ENCODE assay signal across 27 cellular contexts in the genomic region with DNA sequence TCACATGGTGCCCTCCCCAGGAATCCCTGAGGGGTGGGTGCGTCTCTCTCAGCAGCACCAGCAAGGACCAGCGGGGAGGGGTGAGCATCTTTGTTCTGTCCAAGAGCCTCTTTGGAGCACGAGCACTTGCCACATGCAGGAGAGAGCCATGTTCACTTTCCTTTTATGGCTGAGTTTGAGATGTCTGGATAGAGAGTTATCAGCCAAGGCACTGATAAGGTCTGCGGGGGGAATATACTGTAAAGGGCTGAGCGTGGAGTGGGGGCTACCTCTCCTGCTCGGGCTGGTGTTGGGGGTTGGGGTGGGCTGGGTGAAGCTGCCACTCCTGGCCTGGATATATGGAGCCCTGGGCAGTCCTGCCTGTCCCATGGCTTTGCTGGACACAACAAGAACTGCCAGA. TPM values are rescaled to one million over a fixed set of nuclear protein-coding genes. Genes with fewer than 3 reads are reported as not detected.
DNase-seq lines count a peak whose midpoint lies in the region; ATAC-seq, FAIRE-seq and TF ChIP-seq lines count a peak whose summit lies in the region.
"Had no signal": no experiment of that assay in that cellular context is flagged by ENCODE, and none has a peak within 500 bp of the region (broad histone marks: within the 10 kb centered on the region; RNA-seq: fewer than 3 reads in every experiment).

No MANE protein-coding gene starts in this region.

- H3K4me3 ChIP-seq in astrocyte (ENCODE audit: insufficient read depth, low read depth, low read length) = no peak overlapping the region
- no peak overlapping the region for H3K4me3 ChIP-seq in neuronal stem cell (ENCODE audit: low read length in 2 of 2)
- no peak overlapping the region for H3K4me3 ChIP-seq in gastrocnemius medialis
- H3K4me3 ChIP-seq: BLaER1, GM12878 had no signal

- H3K9me3 ChIP-seq in astrocyte (ENCODE audit: insufficient read depth, low read depth, low read length) (no peaks in the 10 kb centered on the region), neuronal stem cell (replicated peaks in 1 of 2; ENCODE audit: control insufficient read depth in 2 of 2, insufficient read depth in 1 of 2, low read depth in 1 of 2, low read length in 2 of 2) (no peaks in the 10 kb centered on the region), gastrocnemius medialis (no peaks in the 10 kb centered on the region)
- H3K9me3 ChIP-seq: BE2C, BLaER1 had no signal

- H3K27me3 ChIP-seq in astrocyte (ENCODE audit: insufficient read depth, low read length) (no peaks in the 10 kb centered on the region), neuronal stem cell (ENCODE audit: control insufficient read depth in 3 of 3, insufficient read depth in 3 of 3, low read depth in 1 of 3, low read length in 3 of 3) (peaks cover 0 to 15% (median 0%) of the 10 kb centered on the region in 3 experiments), gastrocnemius medialis (no peaks in the 10 kb centered on the region)
- H3K27me3 ChIP-seq: BE2C, BLaER1 had no signal

- ATAC-seq in gastrocnemius medialis = no peak

- H3K79me2 ChIP-seq in astrocyte (ENCODE audit: insufficient read depth, low read length) = no peaks in the 10 kb centered on the region

- H4K20me1 ChIP-seq in astrocyte (ENCODE audit: insufficient read depth, low read length) = no peaks in the 10 kb centered on the region
- H4K20me1 ChIP-seq: BLaER1 had no signal

- no peaks in the 10 kb centered on the region for H3K36me3 Mint-ChIP-seq in astrocyte (ENCODE audit: low read depth, unreplicated experiment)
- H3K36me3 Mint-ChIP-seq: CD14-positive monocyte; CD4-positive, alpha-beta memory T cell; CD4-positive, CD25-positive, alpha-beta regulatory T cell; CD8-positive, alpha-beta memory T cell had no signal

- intact Hi-C loops in gastrocnemius medialis (cut with DNase I; ENCODE audit: low total_unique reads) = no loop called here

- no peak for FAIRE-seq in astrocyte (lab: Jason Lieb, UNC)
- FAIRE-seq: A204.1, GM12878, GM12892, GM18507 had no signal

- DNase-seq in astrocyte (ENCODE audit: low read depth) (no peak), neuronal stem cell (ENCODE audit: low spot score) (no peak), cerebellar cortex (ENCODE audit: low spot score) (no peak), gastrocnemius medialis (no peak), NCI-H82 (lab: John Stamatoyannopoulos, UW) (no peak)
- DNase-seq: ACHN; BE2C; C1 segment of cervical spinal cord; CD4-positive, alpha-beta memory T cell; CD4-positive, CD25-positive, alpha-beta regulatory T cell; CD8-positive, alpha-beta memory T cell; COR-L47; DMS 273 treated with DMSO at 0.1 percent for 48 hours; DMS153; DMS79; DND-41; EL; GDM1 had no signal

- H2BK120ac ChIP-seq in neuronal stem cell (ENCODE audit: low read depth, low read length) = no peak overlapping the region

- no peak overlapping the region for H3K23ac ChIP-seq in neuronal stem cell (ENCODE audit: low read depth, low read length, poor library complexity)

- H3K9ac ChIP-seq in astrocyte (ENCODE audit: low read length) = no peak overlapping the region
- H3K9ac ChIP-seq in neuronal stem cell (ENCODE audit: low read depth, low read length, poor library complexity) = no peak overlapping the region
- H3K9ac ChIP-seq: BLaER1 had no signal

- H2AFZ ChIP-seq in astrocyte (ENCODE audit: low read depth, low read length) = no peak overlapping the region
- no peak overlapping the region for H2AFZ ChIP-seq in neuronal stem cell (ENCODE audit: low read length)

- H3K4ac ChIP-seq in neuronal stem cell (ENCODE audit: low read length) = no peak overlapping the region

- no peak overlapping the region for H3K4me2 ChIP-seq in astrocyte (ENCODE audit: low read length)
- H3K4me2 ChIP-seq in neuronal stem cell (ENCODE audit: insufficient read depth, low read length, poor library complexity, severe bottlenecking) = no peak overlapping the region

- H3K9me3 Mint-ChIP-seq in astrocyte (ENCODE audit: unreplicated experiment) = no peaks in the 10 kb centered on the region
- H3K9me3 Mint-ChIP-seq: CD14-positive monocyte; CD4-positive, alpha-beta memory T cell; CD4-positive, CD25-positive, alpha-beta regulatory T cell; CD8-positive, alpha-beta memory T cell had no signal

- no peak for TF ChIP-seq POLR2A in gastrocnemius medialis (IDR thresholded peaks at IDR 0.05)

- H4K8ac ChIP-seq in neuronal stem cell (ENCODE audit: low read depth, low read length) = no peak overlapping the region

- TF ChIP-seq CTCF in astrocyte (IDR thresholded peaks at IDR 0.05; ENCODE audit: insufficient read depth, low read depth, low read length) (no peak), gastrocnemius medialis (IDR thresholded peaks at IDR 0.05 in 4 of 5, conservative IDR thresholded peaks at IDR 0.05 in 1 of 5) (no peak)

- no peaks in the 10 kb centered on the region for H3K4me1 ChIP-seq in astrocyte (ENCODE audit: insufficient read depth, low read length)
- H3K4me1 ChIP-seq in neuronal stem cell (ENCODE audit: control insufficient read depth in 2 of 2, insufficient read depth in 1 of 2, low read depth in 1 of 2, low read length in 2 of 2) = peaks cover 0 to 10% of the 10 kb centered on the region in 2 donors
- no peaks in the 10 kb centered on the region for H3K4me1 ChIP-seq in gastrocnemius medialis
- H3K4me1 ChIP-seq: BE2C had no signal

- peak overlapping the region; percentile 52 for H2AK5ac ChIP-seq in neuronal stem cell (ENCODE audit: low read depth, low read length)

- no peaks in the 10 kb centered on the region for H3K4me1 Mint-ChIP-seq in astrocyte (ENCODE audit: low read depth, unreplicated experiment)
- H3K4me1 Mint-ChIP-seq: CD14-positive monocyte; CD4-positive, alpha-beta memory T cell; CD4-positive, CD25-positive, alpha-beta regulatory T cell had no signal

- H3K79me1 ChIP-seq in neuronal stem cell (ENCODE audit: low read depth, low read length) = peaks cover 3% of the 10 kb centered on the region

- H3K27ac Mint-ChIP-seq in astrocyte (ENCODE audit: unreplicated experiment) = peak overlapping the region; percentile 26
- H3K27ac Mint-ChIP-seq: CD14-positive monocyte; CD4-positive, CD25-positive, alpha-beta regulatory T cell; CD8-positive, alpha-beta memory T cell had no signal

- H2BK15ac ChIP-seq in neuronal stem cell (ENCODE audit: low read length) = no peak overlapping the region

- no CpG with 5 or more reads among the region's 6 CpGs for WGBS in neuronal stem cell (ENCODE audit: extremely low coverage in 2 of 2, insufficient read length in 2 of 2, insufficient replicate concordance in 1 of 2), 2 donors

- no peak overlapping the region for H3K4me3 Mint-ChIP-seq in astrocyte (ENCODE audit: unreplicated experiment)
- H3K4me3 Mint-ChIP-seq: CD14-positive monocyte; CD4-positive, alpha-beta memory T cell; CD4-positive, CD25-positive, alpha-beta regulatory T cell; CD8-positive, alpha-beta memory T cell had no signal

- no peak overlapping the region for H3K27ac ChIP-seq in astrocyte (ENCODE audit: low read depth, low read length)
- H3K27ac ChIP-seq in neuronal stem cell (replicated peaks; ENCODE audit: low read length) = no peak overlapping the region
- no peak overlapping the region for H3K27ac ChIP-seq in gastrocnemius medialis
- H3K27ac ChIP-seq: BLaER1 had no signal

- H4K91ac ChIP-seq in neuronal stem cell (ENCODE audit: low read depth, low read length, poor library complexity) = no peak overlapping the region

- H3K14ac ChIP-seq in neuronal stem cell (ENCODE audit: low read length) = no peak overlapping the region

- H3K36me3 ChIP-seq in astrocyte (ENCODE audit: insufficient read depth, low read length) = no peaks in the 10 kb centered on the region
- no peaks in the 10 kb centered on the region for H3K36me3 ChIP-seq in neuronal stem cell (replicated peaks in 1 of 2; ENCODE audit: control insufficient read depth in 2 of 2, insufficient read depth in 2 of 2, low read length in 2 of 2)
- no peaks in the 10 kb centered on the region for H3K36me3 ChIP-seq in gastrocnemius medialis
- H3K36me3 ChIP-seq: BE2C, BLaER1 had no signal

- peak overlapping the region; percentile 73 for H2BK12ac ChIP-seq in neuronal stem cell (ENCODE audit: low read length)

- peaks cover 29% of the 10 kb centered on the region for H3K27me3 Mint-ChIP-seq in astrocyte (ENCODE audit: low read depth, unreplicated experiment)
- H3K27me3 Mint-ChIP-seq: CD4-positive, alpha-beta memory T cell; CD4-positive, CD25-positive, alpha-beta regulatory T cell had no signal

- in situ Hi-C loops in gastrocnemius medialis (cut with MboI; ENCODE audit: low sequenced_read_pairs in 4 of 4) = no loop called here

- peak overlapping the region; percentile 39 for H2BK5ac ChIP-seq in neuronal stem cell (ENCODE audit: low read length)

- H3K18ac ChIP-seq in neuronal stem cell (ENCODE audit: low read length) = no peak overlapping the region

RNA-seq across cellular contexts. Expression of gene CCDC188, which starts 34.9 kb away (rescaled TPM):
- total RNA-seq in astrocyte (not detected in 2 replicates), gastrocnemius medialis (1 to 10 TPM in 1 of 4 donors, under 1 TPM in 1, not detected in 2; 0.82 to 3.5 TPM)
- polyA plus RNA-seq in neuronal stem cell (2013, experiment 1 of 2) = not detected
- not detected for polyA plus RNA-seq in neuronal stem cell (2013, experiment 2 of 2)
- total RNA-seq: A673; CD4-positive, alpha-beta memory T cell; CD8-positive, alpha-beta memory T cell; G401; GM12878 had no signal
- polyA plus RNA-seq: AG04450; CD14-positive monocyte; CD4-positive, alpha-beta memory T cell; CD4-positive, CD25-positive, alpha-beta regulatory T cell; CD8-positive, alpha-beta memory T cell; GM12878 had no signal

RNA-seq across cellular contexts. Expression of gene ZDHHC8, which starts 54.1 kb away (rescaled TPM):
- total RNA-seq in astrocyte (88.3 and 93.7 TPM in 2 replicates), gastrocnemius medialis (10 to 100 TPM in 3 of 4 donors, 1 to 10 TPM in 1; 7.3 to 15.8 (median 12.8) TPM)
- polyA plus RNA-seq in neuronal stem cell (2013, experiment 1 of 2) = 44.3 TPM
- polyA plus RNA-seq in neuronal stem cell (2013, experiment 2 of 2) = 42.8 TPM
